In the genomic region with DNA sequence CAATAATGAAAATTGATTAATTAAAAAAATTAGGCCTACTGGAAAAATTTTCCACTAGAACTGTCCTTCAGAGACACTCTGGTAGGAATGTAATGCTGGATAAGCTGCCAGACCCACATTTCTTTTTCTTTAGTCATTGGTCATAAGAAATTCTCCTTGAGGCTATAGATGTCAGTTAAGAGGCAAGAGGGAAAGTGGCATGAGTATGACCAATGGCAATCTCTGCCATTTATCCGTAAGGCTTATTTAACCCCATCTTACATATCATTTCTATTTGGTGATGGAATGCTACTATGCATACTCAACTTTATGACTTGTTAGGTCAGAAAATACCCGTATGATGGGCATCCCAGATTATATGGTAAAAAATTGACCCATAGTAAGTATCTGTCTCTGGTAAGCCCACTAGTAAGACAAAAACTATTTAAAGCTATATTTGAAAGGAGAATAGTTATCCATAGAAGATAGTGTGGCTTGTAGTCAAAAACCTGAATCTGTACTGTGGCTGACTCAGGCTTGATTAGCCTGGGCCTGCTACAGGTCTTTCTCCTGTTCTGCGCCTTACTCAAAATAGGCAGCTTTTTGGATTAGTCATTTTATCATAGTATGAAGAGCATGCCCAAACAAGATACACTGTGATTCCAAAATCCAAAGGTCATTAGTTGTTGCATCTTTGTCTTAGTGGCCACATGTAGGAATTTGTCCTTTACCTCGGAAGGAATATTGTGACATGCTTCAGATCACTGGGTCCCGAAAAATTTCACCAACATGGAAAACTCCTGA, we compare ENCODE assay signal across 20 cellular contexts.
DNase-seq lines count a peak whose midpoint lies in the region; ATAC-seq and TF ChIP-seq lines count a peak whose summit lies in the region.
"Had no signal": no experiment of that assay in that cellular context is flagged by ENCODE, and none has a peak within 500 bp of the region (broad histone marks: within the 10 kb centered on the region; RNA-seq: fewer than 3 reads in every experiment).

No MANE protein-coding gene starts in this region.

- TF ChIP-seq CTCF in osteoblast (IDR thresholded peaks at IDR 0.05; ENCODE audit: extremely low read depth, low read depth, low read length): no peak
- TF ChIP-seq CTCF in endothelial cell (IDR thresholded peaks at IDR 0.05; ENCODE audit: unreplicated experiment): no peak

- H3K27me3 Mint-ChIP-seq in endothelial cell (ENCODE audit: unreplicated experiment): no peaks in the 10 kb centered on the region
- H3K27me3 Mint-ChIP-seq: B cell had no signal

- ATAC-seq in esophagus mucosa (peak; percentile 95), GM18520 (IDR thresholded peaks at IDR 0.05; ENCODE audit: unreplicated experiment) (no peak)
- ATAC-seq: Right ventricle myocardium inferior had no signal

- H3K4me2 ChIP-seq in osteoblast (ENCODE audit: insufficient read depth, low read length): no peak overlapping the region

- H3K9me3 ChIP-seq in MG63 (peaks cover 6% of the 10 kb centered on the region), osteoblast (ENCODE audit: low read depth, low read length) (no peaks in the 10 kb centered on the region)
- H3K9me3 ChIP-seq: adrenal gland, esophagus squamous epithelium, ovary had no signal

- DNase-seq in EH (ENCODE audit: low read depth) (peak; percentile 44), MG63 (peak; percentile 34), osteoblast (ENCODE audit: insufficient read length, low spot score, missing footprints) (no peak), COLO668 (lab: John Stamatoyannopoulos, UW; ENCODE audit: unreplicated experiment) (no peak), NCI-H446 (lab: John Stamatoyannopoulos, UW) (no peak), endothelial cell (ENCODE audit: low spot score) (no peak)
- DNase-seq: activated CD4-positive, alpha-beta T cell treated with anti-CD3 and anti-CD28 coated beads, Interleukin-2, amount 50 U/mL, for 1 hour; adrenal gland; cortex of kidney; DMS79; esophagus squamous epithelium; NCI-H2029 treated with DMSO at 0.1 percent for 48 hours; NCI-H69; ovary; stomach had no signal

- no peak overlapping the region for H3K27ac Mint-ChIP-seq in endothelial cell (ENCODE audit: unreplicated experiment)
- H3K27ac Mint-ChIP-seq: B cell, mesothelial cell of epicardium had no signal

- H2AFZ ChIP-seq in osteoblast (ENCODE audit: low read length): peak overlapping the region; percentile 20

- no peaks in the 10 kb centered on the region for H3K79me2 ChIP-seq in osteoblast (ENCODE audit: insufficient read depth, low read length)

- no peaks in the 10 kb centered on the region for H3K36me3 ChIP-seq in MG63
- H3K36me3 ChIP-seq in osteoblast (ENCODE audit: insufficient read depth, low read length): no peaks in the 10 kb centered on the region
- H3K36me3 ChIP-seq: adrenal gland, esophagus squamous epithelium, ovary, stomach had no signal

- no peak overlapping the region for H3K4me3 Mint-ChIP-seq in endothelial cell (ENCODE audit: unreplicated experiment)
- H3K4me3 Mint-ChIP-seq: B cell, mesothelial cell of epicardium had no signal

- H4K20me1 ChIP-seq in osteoblast (ENCODE audit: insufficient read depth, low read length): no peaks in the 10 kb centered on the region

- H3K36me3 Mint-ChIP-seq in endothelial cell (ENCODE audit: low read depth, unreplicated experiment): peaks cover 6% of the 10 kb centered on the region
- H3K36me3 Mint-ChIP-seq: mesothelial cell of epicardium had no signal

- peaks cover 6% of the 10 kb centered on the region for H3K9me3 Mint-ChIP-seq in endothelial cell (ENCODE audit: unreplicated experiment)

- H3K4me3 ChIP-seq in MG63 (no peak overlapping the region), osteoblast (ENCODE audit: insufficient read depth, low read length) (no peak overlapping the region)
- H3K4me3 ChIP-seq: adrenal gland, esophagus squamous epithelium, ovary, stomach had no signal

- H3K4me1 Mint-ChIP-seq in endothelial cell (ENCODE audit: unreplicated experiment): no peaks in the 10 kb centered on the region
- H3K4me1 Mint-ChIP-seq: B cell, mesothelial cell of epicardium had no signal

- H3K4me1 ChIP-seq in osteoblast (ENCODE audit: insufficient read depth, low read length): peaks cover 22% of the 10 kb centered on the region
- H3K4me1 ChIP-seq: adrenal gland, esophagus squamous epithelium, stomach had no signal

- no peaks in the 10 kb centered on the region for H3K27me3 ChIP-seq in MG63
- H3K27me3 ChIP-seq in osteoblast (ENCODE audit: insufficient read depth, low read length): no peaks in the 10 kb centered on the region
- H3K27me3 ChIP-seq: adrenal gland, esophagus squamous epithelium, ovary, stomach had no signal

- peak overlapping the region; percentile 75 for H3K27ac ChIP-seq in osteoblast (ENCODE audit: low read depth, low read length)
- H3K27ac ChIP-seq: adrenal gland, esophagus squamous epithelium, ovary, stomach had no signal

Comparison
In these comparisons a context has a peak if more than half of its experiments do, and no peak if none do; other contexts are left out.
1. DNase-seq: peak in EH (single experiment) and MG63 (single experiment); none in osteoblast (single experiment), COLO668 (single experiment), NCI-H446 (0 of 2) and endothelial cell (single experiment).